ENCODE assay signal across 24 cellular contexts in genomic region chr2:238509903-238510302, GRCh38.
"Had no signal": no experiment of that assay in that cellular context is flagged by ENCODE, and none has a peak within 500 bp of the region (broad histone marks: within the 10 kb centered on the region; RNA-seq: fewer than 3 reads in every experiment).

No MANE protein-coding gene starts in this region.

- H3K4me1 ChIP-seq: body of pancreas, psoas muscle, right atrium auricular region, stomach, suprapubic skin had no signal

- H3K27ac ChIP-seq: body of pancreas, cardiac muscle cell, ovary, psoas muscle, right atrium auricular region, stomach, suprapubic skin, tibial nerve had no signal

- H3K4me3 ChIP-seq: body of pancreas, cardiac muscle cell, mucosa of descending colon, ovary, psoas muscle, right atrium auricular region, stomach, suprapubic skin, tibial nerve had no signal

- H3K9me3 ChIP-seq: body of pancreas, mucosa of descending colon, ovary, psoas muscle, right atrium auricular region, stomach, suprapubic skin had no signal

- H3K36me3 ChIP-seq: cardiac muscle cell, ovary, right atrium auricular region, stomach, suprapubic skin, tibial nerve had no signal

- DNase-seq: activated CD4-positive, alpha-beta T cell treated with anti-CD3 and anti-CD28 coated beads, Interleukin-2, amount 10 ng/mL, durations not matched to agents 24 days and 14 days; activated CD8-positive, alpha-beta memory T cell treated with anti-CD3 and anti-CD28 coated beads, Interleukin-2, amount 10 ng/mL, durations not matched to agents 7 days and 5 days; activated CD8-positive, alpha-beta T cell treated with anti-CD3 and anti-CD28 coated beads for 36 hours; activated gamma-delta T cell; activated naive CD4-positive, alpha-beta T cell treated with anti-CD3 and anti-CD28 coated beads, Interleukin-2, amount 50 U/mL, for 16 hours; activated naive CD8-positive, alpha-beta T cell treated with anti-CD3 and anti-CD28 coated beads, Interleukin-2, amount 50 U/mL, for 24 hours; activated T-cell treated with anti-CD3 and anti-CD28 coated beads for 4 hours; body of pancreas; dermis blood vessel endothelial cell; effector memory CD4-positive, alpha-beta T cell; hippocampal formation; left cardiac atrium; mucosa of descending colon; naive B cell; ovary; psoas muscle; stimulated activated CD4-positive, alpha-beta T cell treated with anti-CD3 and anti-CD28 coated beads, Interleukin-2, amount 100 ng/mL, for 24 hours; stomach; SW 1271; T-helper 17 cell had no signal

- H3K27me3 ChIP-seq: body of pancreas, cardiac muscle cell, ovary, right atrium auricular region, suprapubic skin, tibial nerve had no signal
